In genomic region chr2:15539999-15540398, GRCh38 we compare ENCODE assay signal across 1 cellular context.
A peak's percentile ranks its signal among the peaks of the same experiment; 100 is the strongest.
TF ChIP-seq lines count a peak whose summit lies in the region.

No MANE protein-coding gene starts in this region.

TF ChIP-seq in GM12878, 131 proteins besides CTCF, POLR2A, EP300 and RAD21 (continued from another document):
- TF ChIP-seq TCF12 (IDR thresholded peaks at IDR 0.05; ENCODE audit: low read depth, low read length) (no peak), HDAC2 (IDR thresholded peaks at IDR 0.05) (no peak), ZNF207 (IDR thresholded peaks at IDR 0.05; ENCODE audit: borderline replicate concordance) (no peak), HDGF (IDR thresholded peaks at IDR 0.05) (no peak), JUNB (IDR thresholded peaks at IDR 0.05) (no peak), MEF2B (IDR thresholded peaks at IDR 0.05; ENCODE audit: partially characterized antibody, poor library complexity, severe bottlenecking) (no peak), LARP7 (IDR thresholded peaks at IDR 0.05) (no peak), KAT2A (conservative IDR thresholded peaks at IDR 0.05; ENCODE audit: control insufficient read depth, low read depth, low read length) (no peak), SIN3A (IDR thresholded peaks at IDR 0.05; ENCODE audit: low read depth, low read length) (no peak), EED (IDR thresholded peaks at IDR 0.05; ENCODE audit: low read depth) (no peak), RELB (IDR thresholded peaks at IDR 0.05; ENCODE audit: low read depth) (no peak), IKZF2 (IDR thresholded peaks at IDR 0.05) (peak; percentile 41 to 43; a peak in 3 of 4 replicates), SREBF2 (IDR thresholded peaks at IDR 0.05; ENCODE audit: low read length) (no peak), YBX1 (IDR thresholded peaks at IDR 0.05) (no peak)
- TF ChIP-seq, protein P1, sequence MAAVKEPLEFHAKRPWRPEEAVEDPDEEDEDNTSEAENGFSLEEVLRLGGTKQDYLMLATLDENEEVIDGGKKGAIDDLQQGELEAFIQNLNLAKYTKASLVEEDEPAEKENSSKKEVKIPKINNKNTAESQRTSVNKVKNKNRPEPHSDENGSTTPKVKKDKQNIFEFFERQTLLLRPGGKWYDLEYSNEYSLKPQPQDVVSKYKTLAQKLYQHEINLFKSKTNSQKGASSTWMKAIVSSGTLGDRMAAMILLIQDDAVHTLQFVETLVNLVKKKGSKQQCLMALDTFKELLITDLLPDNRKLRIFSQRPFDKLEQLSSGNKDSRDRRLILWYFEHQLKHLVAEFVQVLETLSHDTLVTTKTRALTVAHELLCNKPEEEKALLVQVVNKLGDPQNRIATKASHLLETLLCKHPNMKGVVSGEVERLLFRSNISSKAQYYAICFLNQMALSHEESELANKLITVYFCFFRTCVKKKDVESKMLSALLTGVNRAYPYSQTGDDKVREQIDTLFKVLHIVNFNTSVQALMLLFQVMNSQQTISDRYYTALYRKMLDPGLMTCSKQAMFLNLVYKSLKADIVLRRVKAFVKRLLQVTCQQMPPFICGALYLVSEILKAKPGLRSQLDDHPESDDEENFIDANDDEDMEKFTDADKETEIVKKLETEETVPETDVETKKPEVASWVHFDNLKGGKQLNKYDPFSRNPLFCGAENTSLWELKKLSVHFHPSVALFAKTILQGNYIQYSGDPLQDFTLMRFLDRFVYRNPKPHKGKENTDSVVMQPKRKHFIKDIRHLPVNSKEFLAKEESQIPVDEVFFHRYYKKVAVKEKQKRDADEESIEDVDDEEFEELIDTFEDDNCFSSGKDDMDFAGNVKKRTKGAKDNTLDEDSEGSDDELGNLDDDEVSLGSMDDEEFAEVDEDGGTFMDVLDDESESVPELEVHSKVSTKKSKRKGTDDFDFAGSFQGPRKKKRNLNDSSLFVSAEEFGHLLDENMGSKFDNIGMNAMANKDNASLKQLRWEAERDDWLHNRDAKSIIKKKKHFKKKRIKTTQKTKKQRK (IDR thresholded peaks at IDR 0.05; ENCODE audit: low read depth, low read length): no peak
- TF ChIP-seq, protein P2, sequence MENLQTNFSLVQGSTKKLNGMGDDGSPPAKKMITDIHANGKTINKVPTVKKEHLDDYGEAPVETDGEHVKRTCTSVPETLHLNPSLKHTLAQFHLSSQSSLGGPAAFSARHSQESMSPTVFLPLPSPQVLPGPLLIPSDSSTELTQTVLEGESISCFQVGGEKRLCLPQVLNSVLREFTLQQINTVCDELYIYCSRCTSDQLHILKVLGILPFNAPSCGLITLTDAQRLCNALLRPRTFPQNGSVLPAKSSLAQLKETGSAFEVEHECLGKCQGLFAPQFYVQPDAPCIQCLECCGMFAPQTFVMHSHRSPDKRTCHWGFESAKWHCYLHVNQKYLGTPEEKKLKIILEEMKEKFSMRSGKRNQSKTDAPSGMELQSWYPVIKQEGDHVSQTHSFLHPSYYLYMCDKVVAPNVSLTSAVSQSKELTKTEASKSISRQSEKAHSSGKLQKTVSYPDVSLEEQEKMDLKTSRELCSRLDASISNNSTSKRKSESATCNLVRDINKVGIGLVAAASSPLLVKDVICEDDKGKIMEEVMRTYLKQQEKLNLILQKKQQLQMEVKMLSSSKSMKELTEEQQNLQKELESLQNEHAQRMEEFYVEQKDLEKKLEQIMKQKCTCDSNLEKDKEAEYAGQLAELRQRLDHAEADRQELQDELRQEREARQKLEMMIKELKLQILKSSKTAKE (IDR thresholded peaks at IDR 0.05; ENCODE audit: low read depth, poor library complexity, severe bottlenecking): no peak
